Comparison of ENCODE assay signal across 11 cellular contexts in the genomic region with DNA sequence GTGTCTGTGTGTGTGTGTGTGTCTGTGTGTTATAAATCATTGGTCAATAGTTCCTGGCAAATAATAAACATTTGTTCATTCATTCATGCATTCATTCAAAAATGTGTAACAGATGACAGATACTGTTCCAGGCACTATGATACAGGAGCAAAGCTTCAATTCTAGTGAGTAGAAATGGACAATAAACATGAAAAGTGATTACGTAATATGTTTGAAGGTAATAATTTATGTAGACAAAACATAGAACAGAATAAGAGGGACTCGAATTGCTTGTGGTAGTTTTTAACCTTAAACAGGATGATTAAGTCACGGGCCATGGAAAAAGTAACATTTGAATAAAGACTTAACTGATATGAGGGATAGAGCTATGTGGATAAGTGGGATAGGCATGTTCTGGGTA.
"Had no signal": no experiment of that assay in that cellular context is flagged by ENCODE, and none has a peak within 500 bp of the region (broad histone marks: within the 10 kb centered on the region; RNA-seq: fewer than 3 reads in every experiment).

No MANE protein-coding gene starts in this region.

- ATAC-seq: GM23338, HCT116 had no signal

- H2AFZ ChIP-seq: GM23248, GM23338 had no signal

- H3K27ac ChIP-seq: GM23248 had no signal

- H3K4me1 Mint-ChIP-seq: GM23338, H9 had no signal

- H3K4me1 ChIP-seq: HAP-1 had no signal

- H3K4me2 ChIP-seq: GM23338 had no signal

- FAIRE-seq: H1, H54 had no signal

- H3K4me3 Mint-ChIP-seq: GM23338, H9, HFFc6 had no signal

- H3K27ac Mint-ChIP-seq: GM23338, H9, HFFc6 had no signal

- H3K9me3 Mint-ChIP-seq: GM23338 had no signal

- H3K36me3 ChIP-seq: HAP-1 had no signal

- H3K9ac ChIP-seq: GM23248 had no signal

- H3K4me3 ChIP-seq: GM23248, GM23338, HAP-1 had no signal

- DNase-seq: GM23248, GOT3, H7, H9, HCEC 1CT, HFFc6 had no signal

- H3K9me3 ChIP-seq: HAP-1 had no signal
